1 cellular context compared by ENCODE assay signal in genomic region chr20:11443382-11444119, GRCh38.
TF ChIP-seq lines count a peak whose summit lies in the region.

No MANE protein-coding gene starts in this region.

TF ChIP-seq in HepG2, 621 proteins besides CTCF, POLR2A, EP300 and RAD21 (continued from another document):
- TF ChIP-seq DRAP1 (CRISPR knock-in tag; IDR thresholded peaks at IDR 0.05) = no peak
